ENCODE assay signal across 24 cellular contexts in the genomic region with DNA sequence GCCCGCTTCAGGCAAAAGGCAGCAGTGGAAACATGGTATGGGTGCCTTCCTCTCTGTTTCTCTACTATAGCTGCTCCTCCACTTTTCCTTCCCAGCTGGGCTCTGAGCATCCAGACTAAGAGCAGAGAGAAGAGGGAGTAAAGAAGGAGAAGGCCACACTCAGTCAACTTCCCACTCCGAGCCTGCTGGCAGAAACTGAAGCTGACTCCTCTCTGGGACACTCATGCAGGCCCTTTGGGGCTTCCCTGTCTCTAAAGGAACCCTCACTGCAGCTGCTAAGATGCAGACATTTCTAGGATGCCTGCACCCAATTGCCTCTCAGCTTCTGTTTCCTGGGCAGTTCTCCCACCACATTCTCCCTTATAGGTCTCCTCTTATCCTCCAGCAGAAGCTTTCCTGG.
"Had no signal": no experiment of that assay in that cellular context is flagged by ENCODE, and none has a peak within 500 bp of the region (broad histone marks: within the 10 kb centered on the region; RNA-seq: fewer than 3 reads in every experiment).

No MANE protein-coding gene starts in this region.

- H3K36me3 ChIP-seq: breast epithelium, SJSA1 had no signal

- DNase-seq: activated CD4-positive, alpha-beta T cell treated with anti-CD3 and anti-CD28 coated beads for 4 hours; activated CD4-positive, alpha-beta T cell treated with anti-CD3 and anti-CD28 coated beads, Interleukin-2, amount 50 U/mL, for 4 hours; activated CD8-positive, alpha-beta memory T cell treated with anti-CD3 and anti-CD28 coated beads, Interleukin-2, amount 10 ng/mL, durations not matched to agents 7 days and 5 days; activated effector memory CD4-positive, alpha-beta T cell treated with Interleukin-2 at 50 U/mL for 16 hours; activated naive CD4-positive, alpha-beta T cell; activated T-cell treated with anti-CD3 and anti-CD28 coated beads, Interleukin-2, amount 50 U/mL, for 24 hours; NCI-H1092; NCI-H1417; NCI-H1930; NCI-H2171; NCI-H226; NCI-H510A; NCI-H69; Peyer's patch; SHP77 had no signal

- H3K27me3 ChIP-seq: breast epithelium, Peyer's patch, SJSA1 had no signal

- H3K4me1 Mint-ChIP-seq: activated CD8-positive, alpha-beta memory T cell treated with anti-CD3 and anti-CD28 coated beads, Interleukin-2, amount 10 ng/mL, durations not matched to agents 7 days and 5 days; activated naive CD4-positive, alpha-beta T cell treated with anti-CD3 and anti-CD28 coated beads, Interleukin-2, amount 50 U/mL, for 24 hours had no signal

- H3K9me3 Mint-ChIP-seq: activated naive CD4-positive, alpha-beta T cell treated with anti-CD3 and anti-CD28 coated beads, Interleukin-2, amount 50 U/mL, for 24 hours; activated T-cell treated with anti-CD3 and anti-CD28 coated beads, Interleukin-2, amount 50 U/mL, for 24 hours; activated T-helper 1 cell treated with anti-CD3 and anti-CD28 coated beads, Interleukin-12 subunit alpha, Interleukin-12 subunit beta, Interleukin-2, Interleukin-4 antibody, amounts not matched to agents 30 ng/mL and 10 ng/mL and 1 ng/mL, durations not matched to agents 14 hours and 24 hours and 36 hours; T-helper 1 cell treated with Interleukin-12 subunit alpha and Interleukin-12 subunit beta and Interleukin-4 antibody, amounts not matched to agents 30 μg/mL and 1 μg/mL, for 36 hours had no signal

- H3K27ac Mint-ChIP-seq: activated CD8-positive, alpha-beta memory T cell treated with anti-CD3 and anti-CD28 coated beads, Interleukin-2, amount 10 ng/mL, durations not matched to agents 7 days and 5 days; activated naive CD4-positive, alpha-beta T cell treated with anti-CD3 and anti-CD28 coated beads, Interleukin-2, amount 50 U/mL, for 24 hours; activated T-cell treated with anti-CD3 and anti-CD28 coated beads, Interleukin-2, amount 50 U/mL, for 24 hours; activated T-helper 1 cell treated with anti-CD3 and anti-CD28 coated beads, Interleukin-12 subunit alpha, Interleukin-12 subunit beta, Interleukin-2, Interleukin-4 antibody, amounts not matched to agents 30 ng/mL and 10 ng/mL and 1 ng/mL, durations not matched to agents 14 hours and 24 hours and 36 hours; T-helper 1 cell treated with Interleukin-12 subunit alpha and Interleukin-12 subunit beta and Interleukin-4 antibody, amounts not matched to agents 30 μg/mL and 1 μg/mL, for 36 hours had no signal

- H3K4me3 ChIP-seq: breast epithelium, Peyer's patch, SJSA1 had no signal

- H3K27ac ChIP-seq: breast epithelium, KMS-11, Peyer's patch, RWPE1, SJSA1 had no signal

- H3K4me2 ChIP-seq: KMS-11 had no signal

- H3K4me1 ChIP-seq: breast epithelium, SJSA1 had no signal

- ATAC-seq: activated CD4-positive, CD25-positive, alpha-beta regulatory T cell treated with anti-CD3 and anti-CD28 coated beads, Interleukin-2, amount 50 U/mL, for 24 hours; activated CD8-positive, alpha-beta memory T cell treated with anti-CD3 and anti-CD28 coated beads, Interleukin-2, amount 10 ng/mL, durations not matched to agents 7 days and 5 days; SK-N-SH treated with all-trans-retinoic acid at 6 μM for 48 hours had no signal

- H3K4me3 Mint-ChIP-seq: activated CD8-positive, alpha-beta memory T cell treated with anti-CD3 and anti-CD28 coated beads, Interleukin-2, amount 10 ng/mL, durations not matched to agents 7 days and 5 days; activated naive CD4-positive, alpha-beta T cell treated with anti-CD3 and anti-CD28 coated beads, Interleukin-2, amount 50 U/mL, for 24 hours; activated T-cell treated with anti-CD3 and anti-CD28 coated beads, Interleukin-2, amount 50 U/mL, for 24 hours; activated T-helper 1 cell treated with anti-CD3 and anti-CD28 coated beads, Interleukin-12 subunit alpha, Interleukin-12 subunit beta, Interleukin-2, Interleukin-4 antibody, amounts not matched to agents 30 ng/mL and 10 ng/mL and 1 ng/mL, durations not matched to agents 14 hours and 24 hours and 36 hours; T-helper 1 cell treated with Interleukin-12 subunit alpha and Interleukin-12 subunit beta and Interleukin-4 antibody, amounts not matched to agents 30 μg/mL and 1 μg/mL, for 36 hours had no signal

- H3K9me3 ChIP-seq: breast epithelium, Peyer's patch, SJSA1 had no signal

- H3K9ac ChIP-seq: KMS-11 had no signal
